In genomic region chr11:110991621-110992355, GRCh38 we compare ENCODE assay signal across 1 cellular context.
TF ChIP-seq lines count a peak whose summit lies in the region.

No MANE protein-coding gene starts in this region.

TF ChIP-seq in GM23338, 12 proteins besides CTCF, POLR2A, EP300 and RAD21 (continued from another document):
- TF ChIP-seq, protein P1, sequence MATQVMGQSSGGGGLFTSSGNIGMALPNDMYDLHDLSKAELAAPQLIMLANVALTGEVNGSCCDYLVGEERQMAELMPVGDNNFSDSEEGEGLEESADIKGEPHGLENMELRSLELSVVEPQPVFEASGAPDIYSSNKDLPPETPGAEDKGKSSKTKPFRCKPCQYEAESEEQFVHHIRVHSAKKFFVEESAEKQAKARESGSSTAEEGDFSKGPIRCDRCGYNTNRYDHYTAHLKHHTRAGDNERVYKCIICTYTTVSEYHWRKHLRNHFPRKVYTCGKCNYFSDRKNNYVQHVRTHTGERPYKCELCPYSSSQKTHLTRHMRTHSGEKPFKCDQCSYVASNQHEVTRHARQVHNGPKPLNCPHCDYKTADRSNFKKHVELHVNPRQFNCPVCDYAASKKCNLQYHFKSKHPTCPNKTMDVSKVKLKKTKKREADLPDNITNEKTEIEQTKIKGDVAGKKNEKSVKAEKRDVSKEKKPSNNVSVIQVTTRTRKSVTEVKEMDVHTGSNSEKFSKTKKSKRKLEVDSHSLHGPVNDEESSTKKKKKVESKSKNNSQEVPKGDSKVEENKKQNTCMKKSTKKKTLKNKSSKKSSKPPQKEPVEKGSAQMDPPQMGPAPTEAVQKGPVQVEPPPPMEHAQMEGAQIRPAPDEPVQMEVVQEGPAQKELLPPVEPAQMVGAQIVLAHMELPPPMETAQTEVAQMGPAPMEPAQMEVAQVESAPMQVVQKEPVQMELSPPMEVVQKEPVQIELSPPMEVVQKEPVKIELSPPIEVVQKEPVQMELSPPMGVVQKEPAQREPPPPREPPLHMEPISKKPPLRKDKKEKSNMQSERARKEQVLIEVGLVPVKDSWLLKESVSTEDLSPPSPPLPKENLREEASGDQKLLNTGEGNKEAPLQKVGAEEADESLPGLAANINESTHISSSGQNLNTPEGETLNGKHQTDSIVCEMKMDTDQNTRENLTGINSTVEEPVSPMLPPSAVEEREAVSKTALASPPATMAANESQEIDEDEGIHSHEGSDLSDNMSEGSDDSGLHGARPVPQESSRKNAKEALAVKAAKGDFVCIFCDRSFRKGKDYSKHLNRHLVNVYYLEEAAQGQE (IDR thresholded peaks at IDR 0.05; ENCODE audit: unreplicated experiment): no peak
- TF ChIP-seq EZH2 (IDR thresholded peaks at IDR 0.05; ENCODE audit: low read depth, unreplicated experiment) (no peak), ZNF331 (CRISPR knock-in tag; IDR thresholded peaks at IDR 0.05; ENCODE audit: low read depth) (no peak), STAT1 (IDR thresholded peaks at IDR 0.05; ENCODE audit: unreplicated experiment) (no peak), POLR2AphosphoS5 (IDR thresholded peaks at IDR 0.05; ENCODE audit: low read depth) (no peak)
- TF ChIP-seq, protein P2, sequence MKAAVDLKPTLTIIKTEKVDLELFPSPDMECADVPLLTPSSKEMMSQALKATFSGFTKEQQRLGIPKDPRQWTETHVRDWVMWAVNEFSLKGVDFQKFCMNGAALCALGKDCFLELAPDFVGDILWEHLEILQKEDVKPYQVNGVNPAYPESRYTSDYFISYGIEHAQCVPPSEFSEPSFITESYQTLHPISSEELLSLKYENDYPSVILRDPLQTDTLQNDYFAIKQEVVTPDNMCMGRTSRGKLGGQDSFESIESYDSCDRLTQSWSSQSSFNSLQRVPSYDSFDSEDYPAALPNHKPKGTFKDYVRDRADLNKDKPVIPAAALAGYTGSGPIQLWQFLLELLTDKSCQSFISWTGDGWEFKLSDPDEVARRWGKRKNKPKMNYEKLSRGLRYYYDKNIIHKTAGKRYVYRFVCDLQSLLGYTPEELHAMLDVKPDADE (IDR thresholded peaks at IDR 0.05): no peak
TF ChIP-seq in GM23338: peak in this region for 0.
